Comparison of ENCODE assay signal across 11 cellular contexts in the genomic region with DNA sequence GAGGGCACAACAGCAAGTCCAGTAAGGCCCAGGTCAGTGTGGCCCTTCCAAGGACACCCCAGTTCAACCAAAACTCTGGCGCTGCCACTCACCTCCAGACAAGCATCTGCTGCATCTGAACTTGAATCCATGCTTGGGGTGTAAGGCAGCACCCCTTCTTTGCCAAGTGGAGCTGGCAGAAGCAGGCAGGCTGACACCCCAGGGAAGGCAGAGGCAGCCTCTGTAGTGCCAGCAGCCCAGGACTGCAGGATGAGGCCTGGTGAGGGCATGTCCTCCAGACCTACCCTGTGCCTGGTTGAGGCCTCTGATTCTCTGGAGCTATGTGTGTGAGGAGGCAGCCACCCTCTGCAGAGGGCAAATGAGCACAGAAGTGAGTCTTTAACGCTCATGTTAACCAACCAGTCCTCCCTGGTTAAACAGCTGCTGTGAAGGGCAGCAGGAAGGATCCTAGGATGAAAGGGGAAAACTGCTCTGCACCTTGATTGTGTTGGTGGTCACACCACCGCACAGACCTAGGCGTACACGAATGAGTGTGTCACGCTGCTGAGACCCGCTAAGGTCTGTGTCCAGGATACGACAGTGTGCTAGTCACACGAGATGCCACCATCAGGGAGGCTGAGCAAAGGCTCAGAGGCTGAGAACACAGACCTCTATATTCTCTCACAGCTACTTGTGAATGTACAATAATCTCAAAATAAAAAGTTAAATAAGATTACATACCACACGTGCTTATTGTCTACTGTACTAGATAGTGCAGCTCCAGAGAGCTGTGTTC. TPM values are rescaled to one million over a fixed set of nuclear protein-coding genes. Genes with fewer than 3 reads are reported as not detected.
A peak's percentile ranks its signal among the peaks of the same experiment; 100 is the strongest.
DNase-seq lines count a peak whose midpoint lies in the region; ATAC-seq and TF ChIP-seq lines count a peak whose summit lies in the region.
"Had no signal": no experiment of that assay in that cellular context is flagged by ENCODE, and none has a peak within 500 bp of the region (broad histone marks: within the 10 kb centered on the region; RNA-seq: fewer than 3 reads in every experiment).

No MANE protein-coding gene starts in this region.

- H4K20me1 ChIP-seq in hepatocyte (ENCODE audit: insufficient read depth, poor library complexity, severe bottlenecking) = peaks cover 4% of the 10 kb centered on the region

- H3K79me2 ChIP-seq in hepatocyte = peaks cover 50% of the 10 kb centered on the region

- no peak overlapping the region for H2AFZ ChIP-seq in hepatocyte

- TF ChIP-seq CTCF in RWPE2 (IDR thresholded peaks at IDR 0.05; ENCODE audit: poor library complexity, severe bottlenecking) (no peak), hepatocyte (IDR thresholded peaks at IDR 0.05; ENCODE audit: poor library complexity) (no peak)

- H3K9me3 ChIP-seq in RWPE2 (ENCODE audit: severe bottlenecking) (no peaks in the 10 kb centered on the region), hepatocyte (ENCODE audit: low read depth) (no peaks in the 10 kb centered on the region)
- H3K9me3 ChIP-seq: ascending aorta had no signal

- 85% methylated on average over 10 of the region's 10 CpGs for WGBS in hepatocyte (ENCODE audit: low lambda C conversion rate, missing lambda C conversion rate)

- ATAC-seq in RWPE2 (ENCODE audit: low read depth) (no peak), HG03565 (IDR thresholded peaks at IDR 0.05; ENCODE audit: unreplicated experiment) (no peak), GM21423 (IDR thresholded peaks at IDR 0.05; ENCODE audit: unreplicated experiment) (no peak)

- H3K9me2 ChIP-seq in hepatocyte (replicated peaks; ENCODE audit: insufficient read depth) = no peaks in the 10 kb centered on the region

- H3K27me3 ChIP-seq in RWPE2 (ENCODE audit: insufficient read depth, poor library complexity, severe bottlenecking) = no peaks in the 10 kb centered on the region
- no peaks in the 10 kb centered on the region for H3K27me3 ChIP-seq in hepatocyte
- H3K27me3 ChIP-seq: ascending aorta had no signal

- H3K4me2 ChIP-seq in hepatocyte = peak overlapping the region; percentile 94

- DNase-seq in NCI-H748 (lab: John Stamatoyannopoulos, UW; ENCODE audit: unreplicated experiment) = peak; percentile 29
- DNase-seq in NCI-H748 treated with DMSO at 0.1 percent for 48 hours (lab: John Stamatoyannopoulos, UW) = no peak
- no peak for DNase-seq in RWPE2 (ENCODE audit: low spot score)
- peak; percentile 2 for DNase-seq in hepatocyte (ENCODE audit: low spot score)
- DNase-seq in COLO829 (ENCODE audit: low spot score) = no peak
- DNase-seq: NCI-H2029 treated with DMSO at 0.1 percent for 48 hours had no signal

- peak overlapping the region; percentile 74 for H3K4me3 ChIP-seq in RWPE2 (ENCODE audit: severe bottlenecking)
- no peak overlapping the region for H3K4me3 ChIP-seq in hepatocyte
- peak overlapping the region in 6 of 7 experiments; percentile 69 to 93 (median 84) for H3K4me3 ChIP-seq in skin epidermis

- no peaks in the 10 kb centered on the region for H3K36me3 ChIP-seq in RWPE2 (ENCODE audit: low read depth)
- H3K36me3 ChIP-seq in hepatocyte (replicated peaks; ENCODE audit: insufficient read depth, low read depth) = no peaks in the 10 kb centered on the region
- H3K36me3 ChIP-seq: ascending aorta had no signal

- H3K27ac ChIP-seq in RWPE2 (ENCODE audit: poor library complexity, severe bottlenecking) (peak overlapping the region; percentile 72), hepatocyte (peak overlapping the region; percentile 63), skin epidermis (peak overlapping the region in 15 of 21 experiments; percentile 82 to 97 (median 91))
- H3K27ac ChIP-seq: 22Rv1, ascending aorta had no signal

- H3K4me1 ChIP-seq in RWPE2 (ENCODE audit: insufficient read depth, poor library complexity, severe bottlenecking) (peaks cover 11% of the 10 kb centered on the region), hepatocyte (ENCODE audit: insufficient read depth) (no peaks in the 10 kb centered on the region)

RNA-seq across cellular contexts. Expression of a gene that starts 2.2 kb away (rescaled TPM):
- 11.7 and 11.8 TPM in 2 replicates for total RNA-seq in hepatocyte
- polyA plus RNA-seq in hepatocyte = 8.2 and 12.1 TPM in 2 replicates

Comparison
In these comparisons a context has a peak if more than half of its experiments do, and no peak if none do; other contexts are left out.
1. DNase-seq: peak in NCI-H748 (single experiment) and hepatocyte (single experiment); none in NCI-H748 treated with DMSO at 0.1 percent for 48 hours (single experiment), RWPE2 (single experiment) and COLO829 (single experiment).
2. Peak in every context shown above with its lines, with median percentiles within 50 percentile points of each other: H3K27ac ChIP-seq.